In genomic region chr19:40803170-40803856, GRCh38 we compare ENCODE assay signal across 1 cellular context.
TF ChIP-seq lines count a peak whose summit lies in the region.

No MANE protein-coding gene starts in this region.

TF ChIP-seq in HepG2, 621 proteins besides CTCF, POLR2A, EP300 and RAD21:
- TF ChIP-seq ZNF329 (CRISPR knock-in tag; IDR thresholded peaks at IDR 0.05; ENCODE audit: low read depth) (no peak), MIER3 (CRISPR knock-in tag; IDR thresholded peaks at IDR 0.05; ENCODE audit: borderline replicate concordance) (no peak), ZKSCAN5 (CRISPR knock-in tag; IDR thresholded peaks at IDR 0.05) (no peak), PRDM4 (CRISPR knock-in tag; IDR thresholded peaks at IDR 0.05; ENCODE audit: borderline replicate concordance) (no peak), ZNF205 (CRISPR knock-in tag; IDR thresholded peaks at IDR 0.05) (no peak), ZBTB8A (CRISPR knock-in tag; IDR thresholded peaks at IDR 0.05; ENCODE audit: borderline replicate concordance, low read depth) (no peak), ZNF17 (CRISPR knock-in tag; IDR thresholded peaks at IDR 0.05) (no peak), STAT6 (CRISPR knock-in tag; IDR thresholded peaks at IDR 0.05; ENCODE audit: borderline replicate concordance) (no peak), CSRNP1 (CRISPR knock-in tag; IDR thresholded peaks at IDR 0.05) (no peak), MYPOP (CRISPR knock-in tag; IDR thresholded peaks at IDR 0.05) (no peak), SCMH1 (CRISPR knock-in tag; IDR thresholded peaks at IDR 0.05; ENCODE audit: borderline replicate concordance) (no peak), ZBTB46 (CRISPR knock-in tag; IDR thresholded peaks at IDR 0.05; ENCODE audit: borderline replicate concordance) (no peak), TERF1 (CRISPR knock-in tag; IDR thresholded peaks at IDR 0.05) (no peak), DR1 (CRISPR knock-in tag; IDR thresholded peaks at IDR 0.05) (no peak), NFIB (CRISPR knock-in tag; IDR thresholded peaks at IDR 0.05; ENCODE audit: borderline replicate concordance) (no peak), PHB2 (IDR thresholded peaks at IDR 0.05; ENCODE audit: partially characterized antibody) (no peak), BCL3 (CRISPR knock-in tag; IDR thresholded peaks at IDR 0.05) (no peak), PAX8 (CRISPR knock-in tag; IDR thresholded peaks at IDR 0.05; ENCODE audit: borderline replicate concordance) (no peak), NFRKB (IDR thresholded peaks at IDR 0.05) (no peak)
